In the genomic region with DNA sequence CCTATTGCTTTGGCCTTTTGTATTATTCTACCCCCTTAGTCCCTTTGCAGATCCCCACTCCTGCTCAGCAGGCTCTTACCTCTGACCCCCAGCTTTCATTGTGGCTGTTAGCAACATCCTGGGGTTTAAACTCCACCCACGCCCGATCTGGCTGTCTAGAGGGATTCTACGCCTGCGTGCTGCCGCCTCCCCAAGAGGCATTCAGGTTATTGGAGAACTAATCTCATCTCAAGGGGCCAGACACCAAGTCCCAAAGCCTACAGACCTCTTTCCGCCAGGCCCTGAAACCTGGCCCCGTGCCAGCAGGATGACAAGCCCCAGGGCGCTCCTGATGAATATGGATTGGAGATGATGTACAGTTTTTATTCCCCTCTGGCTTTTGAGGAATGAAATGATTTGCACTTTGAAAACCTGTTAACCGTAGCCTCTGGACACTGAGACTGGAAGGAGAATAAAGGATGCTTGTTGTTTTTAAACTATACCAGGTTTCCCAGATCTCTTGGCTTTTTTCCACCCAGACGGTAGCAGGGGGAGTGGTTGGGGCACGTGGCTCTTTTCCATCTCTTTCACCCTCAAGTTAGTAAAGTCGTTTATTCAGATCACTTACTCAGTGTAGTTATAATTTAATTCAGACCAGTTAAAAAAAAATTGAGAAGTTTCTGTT, we compare ENCODE assay signal across 1 cellular context.
TF ChIP-seq lines count a peak whose summit lies in the region.

No MANE protein-coding gene starts in this region.

TF ChIP-seq in IMR-90, 13 proteins besides CTCF, POLR2A, EP300 and RAD21:
- TF ChIP-seq USF2 (IDR thresholded peaks at IDR 0.05; ENCODE audit: low read depth, low read length), result no peak
- TF ChIP-seq MAZ (IDR thresholded peaks at IDR 0.05; ENCODE audit: borderline replicate concordance, low read depth, low read length), result no peak
- TF ChIP-seq SMC3 (IDR thresholded peaks at IDR 0.05; ENCODE audit: low read depth, low read length), result no peak
- no peak for TF ChIP-seq RFX5 (IDR thresholded peaks at IDR 0.05; ENCODE audit: low read depth, low read length)
- TF ChIP-seq FOS (IDR thresholded peaks at IDR 0.05; ENCODE audit: low read depth, low read length), result no peak
- TF ChIP-seq BHLHE40 (IDR thresholded peaks at IDR 0.05; ENCODE audit: low read depth, low read length), result no peak
- no peak for TF ChIP-seq CHD1 (IDR thresholded peaks at IDR 0.05; ENCODE audit: low read depth, low read length)
- TF ChIP-seq MAFK (IDR thresholded peaks at IDR 0.05; ENCODE audit: low read depth, low read length), result no peak
- TF ChIP-seq MXI1 (IDR thresholded peaks at IDR 0.05; ENCODE audit: borderline replicate concordance, low read depth, low read length), result no peak
- TF ChIP-seq, protein P1, sequence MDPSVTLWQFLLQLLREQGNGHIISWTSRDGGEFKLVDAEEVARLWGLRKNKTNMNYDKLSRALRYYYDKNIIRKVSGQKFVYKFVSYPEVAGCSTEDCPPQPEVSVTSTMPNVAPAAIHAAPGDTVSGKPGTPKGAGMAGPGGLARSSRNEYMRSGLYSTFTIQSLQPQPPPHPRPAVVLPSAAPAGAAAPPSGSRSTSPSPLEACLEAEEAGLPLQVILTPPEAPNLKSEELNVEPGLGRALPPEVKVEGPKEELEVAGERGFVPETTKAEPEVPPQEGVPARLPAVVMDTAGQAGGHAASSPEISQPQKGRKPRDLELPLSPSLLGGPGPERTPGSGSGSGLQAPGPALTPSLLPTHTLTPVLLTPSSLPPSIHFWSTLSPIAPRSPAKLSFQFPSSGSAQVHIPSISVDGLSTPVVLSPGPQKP (IDR thresholded peaks at IDR 0.05; ENCODE audit: borderline replicate concordance, low read depth, low read length), result no peak
- TF ChIP-seq CEBPB (IDR thresholded peaks at IDR 0.05; ENCODE audit: low read depth, low read length), result no peak
- no peak for TF ChIP-seq RCOR1 (IDR thresholded peaks at IDR 0.05; ENCODE audit: insufficient replicate concordance, low read length)
- no peak for TF ChIP-seq NFE2L2 (IDR thresholded peaks at IDR 0.05; ENCODE audit: low read depth, low read length)
